ENCODE assay signal across 11 cellular contexts in the genomic region with DNA sequence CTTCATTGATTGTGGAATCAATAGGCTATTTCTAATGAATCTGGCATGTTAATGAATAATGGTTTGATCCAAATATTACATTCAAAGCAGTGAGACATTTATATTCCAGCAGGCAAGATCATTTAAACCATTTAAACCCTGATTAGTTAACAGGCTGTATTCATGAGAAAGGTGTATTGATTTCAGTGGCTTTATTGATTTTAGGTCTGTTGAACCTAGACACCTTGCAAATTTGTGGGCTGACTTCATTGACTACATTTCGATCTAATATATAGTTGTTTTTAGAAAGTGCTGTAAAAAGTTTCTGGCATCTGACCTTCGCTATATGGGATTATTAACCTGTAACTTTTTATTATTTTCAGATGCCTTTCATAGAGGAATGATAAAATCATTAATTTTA.
"Had no signal": no experiment of that assay in that cellular context is flagged by ENCODE, and none has a peak within 500 bp of the region (broad histone marks: within the 10 kb centered on the region; RNA-seq: fewer than 3 reads in every experiment).

No MANE protein-coding gene starts in this region.

- ATAC-seq: GM23338, HCT116 had no signal

- H3K36me3 ChIP-seq: HAP-1 had no signal

- H3K9ac ChIP-seq: GM23248 had no signal

- H3K4me1 Mint-ChIP-seq: GM23338 had no signal

- H2AFZ ChIP-seq: GM23248, GM23338 had no signal

- H3K4me2 ChIP-seq: GM23338 had no signal

- H3K27ac Mint-ChIP-seq: GM23338, H9, HFFc6 had no signal

- FAIRE-seq: H1, H54 had no signal

- H3K4me3 Mint-ChIP-seq: GM23338, H9, HFFc6 had no signal

- H3K9me3 ChIP-seq: HAP-1 had no signal

- DNase-seq: GM23248, GOT3, H7, H9, HCEC 1CT, HFFc6 had no signal

- H3K4me1 ChIP-seq: HAP-1 had no signal

- H3K4me3 ChIP-seq: GM23248, GM23338, HAP-1 had no signal

- H3K27ac ChIP-seq: GM23248 had no signal

- H3K9me3 Mint-ChIP-seq: GM23338, H9 had no signal
